In the genomic region with DNA sequence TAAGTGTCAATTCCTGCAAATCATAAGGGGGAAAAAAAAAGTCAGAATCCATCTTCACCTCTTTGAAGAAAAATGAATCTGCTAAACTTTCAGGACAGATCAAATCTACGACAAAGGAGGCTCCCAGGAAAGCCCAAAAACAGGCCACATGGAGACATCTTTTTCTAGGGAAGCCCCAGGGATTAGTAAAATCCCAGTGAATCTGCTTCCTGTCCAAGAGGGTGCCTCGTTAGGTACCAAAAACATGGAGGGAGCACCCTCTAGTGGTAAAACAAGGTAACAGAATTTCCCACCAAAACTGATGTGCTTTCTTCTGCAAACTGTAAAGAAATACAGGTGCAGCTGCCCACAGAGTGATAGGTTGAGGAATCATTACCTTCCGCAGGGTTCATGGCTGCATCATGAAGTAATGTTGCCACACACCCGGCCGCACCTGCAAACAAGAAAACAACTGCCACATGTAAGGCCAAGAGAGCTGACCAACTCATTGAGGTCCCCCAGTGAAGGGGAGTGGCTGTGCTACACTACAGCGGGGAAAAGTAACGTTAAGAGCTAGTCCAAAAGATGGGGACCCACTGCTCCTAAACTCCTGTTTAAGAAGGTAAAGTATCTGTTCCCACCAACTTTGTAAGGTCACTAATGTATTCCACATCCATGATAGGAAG, we compare ENCODE assay signal across 8 cellular contexts. TPM values are rescaled to one million over a fixed set of nuclear protein-coding genes. Genes with fewer than 3 reads are reported as not detected.
A peak's percentile ranks its signal among the peaks of the same experiment; 100 is the strongest.
DNase-seq lines count a peak whose midpoint lies in the region; ATAC-seq, FAIRE-seq and TF ChIP-seq lines count a peak whose summit lies in the region.

No MANE protein-coding gene starts in this region.

- H3K27ac ChIP-seq in A549, result no peak overlapping the region
- H3K27ac ChIP-seq in lung (ENCODE audit: low read depth in 1 of 2, low read length in 1 of 2), result no peak overlapping the region

- DNase-seq in A549 (ENCODE audit: low read depth in 1 of 2, low spot score in 1 of 2) (peak; percentile 68 to 77), EH (ENCODE audit: low read depth) (peak; percentile 69), KG1 (lab: John Stamatoyannopoulos, UW) (peak; percentile 54), SK-MEL-5 (ENCODE audit: low read depth, low spot score) (peak; percentile 73), dermis blood vessel endothelial cell (peak; percentile 77), lung (ENCODE audit: low spot score) (no peak), urothelium cell line (ENCODE audit: low spot score) (peak; percentile 69)

- POLR2A ChIA-PET in A549 (lab: Yijun Ruan, JAX), result interaction anchor here (1.2 to 2.0 kb wide), 2 partner anchors 8 to 9 kb away, joined by 3 to 5 read pairs; a partner anchor contains a TSS

- WGBS in A549 (ENCODE audit: missing lambda C conversion rate), result 21% methylated on average over 7 of the region's 7 CpGs
- whole genome bisulfite sequencing in lung, 2 donors, result 34 to 36% methylated on average over 7 of the region's 7 CpGs

- no peak for TF ChIP-seq POLR2A in A549 (IDR thresholded peaks at IDR 0.05; ENCODE audit: low read length)

- H3K4me3 ChIP-seq in A549 (no peak overlapping the region), lung (no peak overlapping the region)

- H3K4me1 ChIP-seq in A549 (peaks cover 4% of the 10 kb centered on the region; the same call in 2 of the 3 replicates), lung (ENCODE audit: control insufficient read depth in 2 of 2, insufficient read depth in 2 of 2, low read length in 2 of 2) (peaks cover 4 to 6% of the 10 kb centered on the region in 2 donors)

- FAIRE-seq in A549 (lab: Jason Lieb, UNC), result no peak
- FAIRE-seq in urothelium cell line (lab: Jason Lieb, UNC), result peak; percentile 46

- in situ Hi-C loops in SK-MEL-5 (cut with HindIII; ENCODE audit: low pct_unique_long_range_greater_than_20kb, low sequenced_read_pairs), result no loop called here

- no peaks in the 10 kb centered on the region for H3K27me3 ChIP-seq in lung (ENCODE audit: control insufficient read depth, insufficient read depth)

- TF ChIP-seq EP300 in A549 (IDR thresholded peaks at IDR 0.05), result no peak

- no peaks in the 10 kb centered on the region for H3K9me3 ChIP-seq in A549
- H3K9me3 ChIP-seq in lung (ENCODE audit: control insufficient read depth in 2 of 2, insufficient read depth in 1 of 2, low read length in 1 of 2), result no peaks in the 10 kb centered on the region

- peaks cover 18 to 31% of the 10 kb centered on the region in 2 donors for H3K36me3 ChIP-seq in lung (ENCODE audit: control insufficient read depth in 2 of 2, insufficient read depth in 2 of 2, low read length in 2 of 2)

- ATAC-seq in A549 (peak; percentile 87 to 90), lung (ENCODE audit: insufficient read depth, low FRiP score) (peak; percentile 37), GM21447 (IDR thresholded peaks at IDR 0.05; ENCODE audit: unreplicated experiment) (no peak)

- H3K4me2 ChIP-seq in A549, result no peak overlapping the region

- CTCF ChIA-PET in A549 (lab: Yijun Ruan, JAX), result interaction anchor here (0.7 to 18.1 kb wide), 53 partner anchors 10 to 1144 kb away, joined by 3 to 260 read pairs (median 4); a partner anchor contains a TSS

- peak; percentile 91 for TF ChIP-seq CTCF in A549 (IDR thresholded peaks at IDR 0.05)
- peak; percentile 65 for TF ChIP-seq CTCF in lung (IDR thresholded peaks at IDR 0.05; ENCODE audit: control extremely low read depth, extremely low read depth)

- peak; percentile 88 for TF ChIP-seq RAD21 in A549 (conservative IDR thresholded peaks at IDR 0.05 in 1 of 2, IDR thresholded peaks at IDR 0.05 in 1 of 2)

TF ChIP-seq in A549, 52 proteins besides CTCF, POLR2A, EP300 and RAD21:
- TF ChIP-seq NPAS2 (CRISPR knock-in tag; IDR thresholded peaks at IDR 0.05; ENCODE audit: borderline replicate concordance), result no peak
- TF ChIP-seq, protein P1, sequence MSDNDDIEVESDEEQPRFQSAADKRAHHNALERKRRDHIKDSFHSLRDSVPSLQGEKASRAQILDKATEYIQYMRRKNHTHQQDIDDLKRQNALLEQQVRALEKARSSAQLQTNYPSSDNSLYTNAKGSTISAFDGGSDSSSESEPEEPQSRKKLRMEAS (IDR thresholded peaks at IDR 0.05), result peak; percentile 44; the same call in 1 of the 2 replicates
- TF ChIP-seq SMC3 (IDR thresholded peaks at IDR 0.05), result peak; percentile 84
- TF ChIP-seq JUN (IDR thresholded peaks at IDR 0.05), result no peak
- TF ChIP-seq, protein P2, sequence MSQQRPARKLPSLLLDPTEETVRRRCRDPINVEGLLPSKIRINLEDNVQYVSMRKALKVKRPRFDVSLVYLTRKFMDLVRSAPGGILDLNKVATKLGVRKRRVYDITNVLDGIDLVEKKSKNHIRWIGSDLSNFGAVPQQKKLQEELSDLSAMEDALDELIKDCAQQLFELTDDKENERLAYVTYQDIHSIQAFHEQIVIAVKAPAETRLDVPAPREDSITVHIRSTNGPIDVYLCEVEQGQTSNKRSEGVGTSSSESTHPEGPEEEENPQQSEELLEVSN (IDR thresholded peaks at IDR 0.05; ENCODE audit: borderline replicate concordance, low read depth), result no peak
- no peak for TF ChIP-seq PHF8 (IDR thresholded peaks at IDR 0.05; ENCODE audit: borderline replicate concordance, low read depth)

RNA-seq across cellular contexts. Expression of a gene that starts 7.9 kb away (rescaled TPM):
- polyA plus RNA-seq in A549 (2011; rRNA removed) (24.1 and 30.7 TPM in 2 replicates), A549 (2017; fragmentation: RNase III; extraction: RNeasy Plus Mini Kit Qiagen cat#74134 plus additional on column Dnase treatment) (21.3 to 22.6 TPM (median 21.4 TPM) in 3 replicates), lung (10 to 100 TPM; 47.2 to 86.9 TPM)
- 36.7 and 40.5 TPM in 2 replicates for polyA plus RNA-seq in A549 (2012; cell fraction: cytosol; rRNA removed)
- polyA plus RNA-seq in A549 (2012; cell fraction: nucleus; rRNA removed), result 81.2 and 109 TPM in 2 replicates
- 35.3 and 36.8 TPM in 2 replicates for polyA minus RNA-seq in A549 (2011; rRNA and poly(A)+ RNA removed)
- 14.6 and 14.7 TPM in 2 replicates for total RNA-seq in SK-MEL-5 (2014; rRNA removed; shearing (Covaris generic))
- polyA plus RNA-seq in SK-MEL-5 (2015; cell fraction: cytosol; rRNA removed), result 15.2 and 17.2 TPM in 2 replicates
- polyA plus RNA-seq in SK-MEL-5 (2015; cell fraction: nucleus; rRNA removed), result 121 and 151 TPM in 2 replicates
- total RNA-seq in dermis blood vessel endothelial cell (6.9 and 15.1 TPM in 2 replicates), lung (10 to 100 TPM; 31.1 to 47.9 TPM)

RNA-seq across cellular contexts. Expression of a gene that starts 47.0 kb away (rescaled TPM):
- polyA plus RNA-seq in A549 (2011; rRNA removed) (10.4 and 10.7 TPM in 2 replicates), A549 (2017; fragmentation: RNase III; extraction: RNeasy Plus Mini Kit Qiagen cat#74134 plus additional on column Dnase treatment) (6.6 to 7.3 TPM (median 6.8 TPM) in 3 replicates), lung (1 to 10 TPM; 1.0 to 8.3 TPM)
- 3.3 and 4.3 TPM in 2 replicates for polyA plus RNA-seq in A549 (2012; cell fraction: cytosol; rRNA removed)
- polyA plus RNA-seq in A549 (2012; cell fraction: nucleus; rRNA removed), result 1.8 and 2.7 TPM in 2 replicates
- 18.8 and 19.9 TPM in 2 replicates for polyA minus RNA-seq in A549 (2011; rRNA and poly(A)+ RNA removed)
- total RNA-seq in SK-MEL-5 (2014; rRNA removed; shearing (Covaris generic)), result 19.4 and 21.5 TPM in 2 replicates
- 12.6 and 17.2 TPM in 2 replicates for polyA plus RNA-seq in SK-MEL-5 (2015; cell fraction: cytosol; rRNA removed)
- polyA plus RNA-seq in SK-MEL-5 (2015; cell fraction: nucleus; rRNA removed), result 5.4 and 8.4 TPM in 2 replicates
- total RNA-seq in dermis blood vessel endothelial cell (23.0 and 25.2 TPM in 2 replicates), lung (10 to 100 TPM; 12.9 to 14.6 TPM)
